ENCODE assay signal across 8 cellular contexts in genomic region chr14:61475316-61475715, GRCh38.
A peak's percentile ranks its signal among the peaks of the same experiment; 100 is the strongest.
DNase-seq lines count a peak whose midpoint lies in the region; TF ChIP-seq lines count a peak whose summit lies in the region.

No MANE protein-coding gene starts in this region.

- H3K9me3 Mint-ChIP-seq in activated CD4-positive, alpha-beta memory T cell treated with anti-CD3 and anti-CD28 coated beads for 36 hours = no peaks in the 10 kb centered on the region
- H3K9me3 Mint-ChIP-seq in glutamatergic neuron (ENCODE audit: unreplicated experiment) = no peaks in the 10 kb centered on the region

- H3K4me3 ChIP-seq in GM06990 (replicated peaks; ENCODE audit: low read depth, low read length) = no peak overlapping the region

- TF ChIP-seq CTCF in GM06990 (IDR thresholded peaks at IDR 0.05; ENCODE audit: insufficient read depth, low read length, poor library complexity, severe bottlenecking) (peak; percentile 59), glutamatergic neuron (IDR thresholded peaks at IDR 0.05; ENCODE audit: partially characterized antibody, unreplicated experiment) (peak; percentile 84)

- peak overlapping the region; percentile 100 for H3K27ac Mint-ChIP-seq in activated CD4-positive, alpha-beta memory T cell treated with anti-CD3 and anti-CD28 coated beads for 36 hours
- H3K27ac Mint-ChIP-seq in glutamatergic neuron (ENCODE audit: unreplicated experiment) = no peak overlapping the region

- intact Hi-C loops in activated CD4-positive, alpha-beta memory T cell treated with anti-CD3 and anti-CD28 coated beads for 36 hours (cut with micrococcal nuclease) = loop anchor here (1.0 to 5.0 kb wide), 2 partner anchors 242 to 287 kb away; partner anchors contain the start of gene SNAPC1

- CTCF ChIA-PET in activated CD4-positive, alpha-beta memory T cell treated with anti-CD3 and anti-CD28 coated beads for 36 hours (lab: Charles Lee) = interaction anchor here (0.7 to 10.8 kb wide), 43 partner anchors 8 to 363 kb away, joined by 3 to 76 read pairs (median 5); partner anchors contain the start of gene SNAPC1

- POLR2A ChIA-PET in activated CD4-positive, alpha-beta memory T cell treated with anti-CD3 and anti-CD28 coated beads for 36 hours (lab: Charles Lee) = interaction anchor here (0.7 to 7.2 kb wide), 10 partner anchors 26 to 224 kb away, joined by 3 to 74 read pairs (median 14); partner anchors contain the start of gene HIF1A

- peaks cover 1% of the 10 kb centered on the region for H3K27me3 Mint-ChIP-seq in activated CD4-positive, alpha-beta memory T cell treated with anti-CD3 and anti-CD28 coated beads for 36 hours
- H3K27me3 Mint-ChIP-seq in glutamatergic neuron (ENCODE audit: unreplicated experiment) = no peaks in the 10 kb centered on the region

- in situ Hi-C loops in ACHN (cut with HindIII; ENCODE audit: low pct_ligation_motif_present, low pct_unique_long_range_greater_than_20kb, low sequenced_read_pairs) = no loop called here

- peaks cover 42% of the 10 kb centered on the region for H3K36me3 Mint-ChIP-seq in activated CD4-positive, alpha-beta memory T cell treated with anti-CD3 and anti-CD28 coated beads for 36 hours
- H3K36me3 Mint-ChIP-seq in glutamatergic neuron (ENCODE audit: unreplicated experiment) = no peaks in the 10 kb centered on the region

- H3K4me1 Mint-ChIP-seq in activated CD4-positive, alpha-beta memory T cell treated with anti-CD3 and anti-CD28 coated beads for 36 hours (ENCODE audit: low read depth) = peaks cover 93% of the 10 kb centered on the region
- peaks cover 16% of the 10 kb centered on the region for H3K4me1 Mint-ChIP-seq in glutamatergic neuron (ENCODE audit: low read depth, unreplicated experiment)

- no peaks in the 10 kb centered on the region for H3K27me3 ChIP-seq in GM06990 (replicated peaks; ENCODE audit: control insufficient read depth, insufficient read depth, low read length)

- peak overlapping the region; percentile 42 for H3K4me3 Mint-ChIP-seq in activated CD4-positive, alpha-beta memory T cell treated with anti-CD3 and anti-CD28 coated beads for 36 hours
- no peak overlapping the region for H3K4me3 Mint-ChIP-seq in glutamatergic neuron (ENCODE audit: unreplicated experiment)

- DNase-seq in ACHN = peak; percentile 64
- no peak for DNase-seq in GM06990 (ENCODE audit: extremely low read depth, insufficient read length)
- peak; percentile 94 for DNase-seq in NCI-H2029 (lab: John Stamatoyannopoulos, UW)
- no peak for DNase-seq in activated CD4-positive, alpha-beta memory T cell treated with anti-CD3 and anti-CD28 coated beads for 36 hours
- no peak for DNase-seq in glutamatergic neuron
- DNase-seq in stimulated activated CD8-positive, alpha-beta memory T cell treated with anti-CD3 and anti-CD28 coated beads, Interleukin-4, amount 100 ng/mL, for 48 hours = peak; percentile 23
- DNase-seq in activated gamma-delta T cell treated with Interleukin-2 at 50 U/mL for 16 hours = no peak
- DNase-seq in stimulated activated CD4-positive, alpha-beta T cell treated with anti-CD3 and anti-CD28 coated beads, Interleukin-15, amount 100 ng/mL, for 24 hours = no peak

- no peaks in the 10 kb centered on the region for H3K36me3 ChIP-seq in GM06990 (ENCODE audit: control insufficient read depth, insufficient read depth, low read length)

Comparison
In these comparisons a context has a peak if more than half of its experiments do, and no peak if none do; other contexts are left out.
1. DNase-seq: peak in ACHN (single experiment), NCI-H2029 (single experiment) and stimulated activated CD8-positive, alpha-beta memory T cell treated with anti-CD3 and anti-CD28 coated beads, Interleukin-4, amount 100 ng/mL, for 48 hours (single experiment); none in GM06990 (single experiment), activated CD4-positive, alpha-beta memory T cell treated with anti-CD3 and anti-CD28 coated beads for 36 hours (single experiment), glutamatergic neuron (single experiment), activated gamma-delta T cell treated with Interleukin-2 at 50 U/mL for 16 hours (single experiment) and stimulated activated CD4-positive, alpha-beta T cell treated with anti-CD3 and anti-CD28 coated beads, Interleukin-15, amount 100 ng/mL, for 24 hours (single experiment).